Comparison of ENCODE assay signal across 7 cellular contexts in the genomic region with DNA sequence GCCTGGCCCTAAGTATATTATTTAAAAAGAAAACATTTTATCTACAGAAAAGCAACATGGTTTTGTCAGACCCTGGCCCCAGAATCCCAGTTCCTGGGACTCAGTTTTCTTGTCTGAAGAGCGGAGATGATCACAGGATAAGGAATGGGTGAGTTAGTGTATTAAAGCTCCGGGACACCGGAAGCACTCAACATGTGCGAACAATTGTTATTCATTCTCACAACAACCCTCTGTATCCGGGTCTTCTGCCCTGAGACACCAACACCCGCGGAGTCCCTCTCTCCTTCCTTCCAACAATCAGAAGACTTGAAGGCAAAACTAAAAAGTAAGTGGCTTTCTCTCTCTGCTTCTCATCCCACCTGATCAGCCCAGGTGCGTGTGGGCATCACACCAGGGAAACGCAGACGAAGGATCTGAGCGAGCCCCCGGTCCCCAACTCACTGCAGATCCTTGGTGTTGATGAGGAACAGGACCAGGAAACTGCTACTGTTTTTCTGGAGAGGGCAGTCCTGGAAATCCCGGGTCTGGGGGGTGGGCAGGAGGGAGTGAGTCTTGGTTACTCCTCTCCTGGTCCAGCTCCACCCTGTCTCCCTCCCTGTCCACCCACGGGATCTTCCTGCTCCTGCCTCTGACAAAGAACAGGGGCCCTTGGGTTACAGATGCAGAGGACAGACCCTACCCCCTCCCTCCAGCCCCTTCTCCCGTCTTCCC. TPM values are rescaled to one million over a fixed set of nuclear protein-coding genes. Genes with fewer than 3 reads are reported as not detected.
A peak's percentile ranks its signal among the peaks of the same experiment; 100 is the strongest.
DNase-seq lines count a peak whose midpoint lies in the region; ATAC-seq and TF ChIP-seq lines count a peak whose summit lies in the region.
"Had no signal": no experiment of that assay in that cellular context is flagged by ENCODE, and none has a peak within 500 bp of the region (broad histone marks: within the 10 kb centered on the region; RNA-seq: fewer than 3 reads in every experiment).

No MANE protein-coding gene starts in this region.

- H3K56ac ChIP-seq in mesendoderm (ENCODE audit: low read length), result peak overlapping the region; percentile 83

- H3K27ac Mint-ChIP-seq in Caco-2 (ENCODE audit: unreplicated experiment), result peak overlapping the region; percentile 99
- peak overlapping the region; percentile 98 for H3K27ac Mint-ChIP-seq in activated CD4-positive, alpha-beta memory T cell treated with anti-CD3 and anti-CD28 coated beads for 36 hours

- no CpG with 5 or more reads among the region's 15 CpGs for WGBS in mesendoderm (ENCODE audit: extremely low coverage, insufficient coverage, low lambda C conversion rate)

- peak overlapping the region; percentile 65 for H3K4ac ChIP-seq in mesendoderm (ENCODE audit: low read depth, low read length)

- peak overlapping the region; percentile 0 for H2BK5ac ChIP-seq in mesendoderm (ENCODE audit: low read length)

- peak overlapping the region; percentile 41 for H2AK5ac ChIP-seq in mesendoderm (ENCODE audit: low read length)

- no peak for ATAC-seq in GM19467 (IDR thresholded peaks at IDR 0.05; ENCODE audit: unreplicated experiment)

- H3K4me1 Mint-ChIP-seq in Caco-2 (ENCODE audit: low read depth, unreplicated experiment), result peaks cover 17% of the 10 kb centered on the region
- H3K4me1 Mint-ChIP-seq in activated CD4-positive, alpha-beta memory T cell treated with anti-CD3 and anti-CD28 coated beads for 36 hours (ENCODE audit: low read depth), result peaks cover 25% of the 10 kb centered on the region

- H3K27me3 ChIP-seq in Caco-2 (replicated peaks; ENCODE audit: control insufficient read depth, insufficient read depth, low read length), result no peaks in the 10 kb centered on the region
- no peaks in the 10 kb centered on the region for H3K27me3 ChIP-seq in mesendoderm (ENCODE audit: insufficient read depth, low read length, poor library complexity)

- H3K9ac ChIP-seq in mesendoderm (ENCODE audit: low read length), result peak overlapping the region; percentile 93

- no peak overlapping the region for H4K5ac ChIP-seq in mesendoderm (ENCODE audit: low read length)

- CTCF ChIA-PET in Caco-2 (lab: Charles Lee), result interaction anchor here (1.5 to 1.7 kb wide), 2 partner anchors 17 to 219 kb away, joined by 6 to 11 read pairs; no protein-coding TSS in a partner anchor
- CTCF ChIA-PET in activated CD4-positive, alpha-beta memory T cell treated with anti-CD3 and anti-CD28 coated beads for 36 hours (lab: Charles Lee), result interaction anchor here (1.1 to 7.0 kb wide), 13 partner anchors 20 to 218 kb away, joined by 3 to 106 read pairs (median 7); partner anchors contain the start of genes SH2D3A and TNFSF14

- H2BK15ac ChIP-seq in mesendoderm (replicated peaks; ENCODE audit: low read depth), result no peak overlapping the region

- H3K4me1 ChIP-seq in Caco-2, result peaks cover 17% of the 10 kb centered on the region
- peaks cover 4% of the 10 kb centered on the region for H3K4me1 ChIP-seq in mesendoderm (ENCODE audit: control insufficient read depth, low read depth, low read length)

- H3K23ac ChIP-seq in mesendoderm (ENCODE audit: low read length), result no peak overlapping the region

- H4K8ac ChIP-seq in mesendoderm (ENCODE audit: low read depth, low read length), result no peak overlapping the region

- no peaks in the 10 kb centered on the region for H3K9me3 ChIP-seq in Caco-2

- H3K4me3 Mint-ChIP-seq in Caco-2 (ENCODE audit: unreplicated experiment), result no peak overlapping the region
- peak overlapping the region; percentile 98 for H3K4me3 Mint-ChIP-seq in activated CD4-positive, alpha-beta memory T cell treated with anti-CD3 and anti-CD28 coated beads for 36 hours

- H3K27ac ChIP-seq in mesendoderm (ENCODE audit: low read depth, low read length), result peak overlapping the region; percentile 97
- H3K27ac ChIP-seq: HL-60 had no signal

- no peaks in the 10 kb centered on the region for H3K27me3 Mint-ChIP-seq in Caco-2 (ENCODE audit: insufficient read depth, unreplicated experiment)
- no peaks in the 10 kb centered on the region for H3K27me3 Mint-ChIP-seq in activated CD4-positive, alpha-beta memory T cell treated with anti-CD3 and anti-CD28 coated beads for 36 hours

- H3K9me3 Mint-ChIP-seq in Caco-2 (ENCODE audit: unreplicated experiment), result no peaks in the 10 kb centered on the region
- no peaks in the 10 kb centered on the region for H3K9me3 Mint-ChIP-seq in activated CD4-positive, alpha-beta memory T cell treated with anti-CD3 and anti-CD28 coated beads for 36 hours

- H3K4me3 ChIP-seq in Caco-2 (ENCODE audit: low read depth, low read length), result peak overlapping the region; percentile 81; the same call in 1 of the 2 replicates
- peak overlapping the region; percentile 43 for H3K4me3 ChIP-seq in mesendoderm (ENCODE audit: low read length)

- DNase-seq in Caco-2 (no peak), mesendoderm (peak; percentile 72), cerebellar cortex (ENCODE audit: low spot score) (no peak), NCI-H748 treated with DMSO at 0.1 percent for 48 hours (lab: John Stamatoyannopoulos, UW) (no peak)
- DNase-seq in activated CD4-positive, alpha-beta memory T cell treated with anti-CD3 and anti-CD28 coated beads for 36 hours, result no peak

- POLR2A ChIA-PET in Caco-2 (lab: Charles Lee), result interaction anchor here (1.7 kb wide), 1 partner anchor 17 kb away, joined by 4 read pairs; no protein-coding TSS in a partner anchor
- POLR2A ChIA-PET in activated CD4-positive, alpha-beta memory T cell treated with anti-CD3 and anti-CD28 coated beads for 36 hours (lab: Charles Lee), result interaction anchor here (1.1 to 1.9 kb wide), 2 partner anchors 66 to 94 kb away, joined by 3 to 9 read pairs; partner anchors contain the start of gene TNFSF14

- H3K4me2 ChIP-seq in mesendoderm (ENCODE audit: low read length), result peak overlapping the region; percentile 57

- TF ChIP-seq CTCF in Caco-2 (IDR thresholded peaks at IDR 0.05; ENCODE audit: insufficient read depth in 1 of 2, low read depth in 1 of 2, low read length in 1 of 2, severe bottlenecking in 1 of 2, unreplicated experiment in 1 of 2), result no peak

- peak overlapping the region; percentile 96 for H3K18ac ChIP-seq in mesendoderm (ENCODE audit: low read length)

- H3K36me3 ChIP-seq in Caco-2 (ENCODE audit: control insufficient read depth, insufficient read depth, low read length) (no peaks in the 10 kb centered on the region; the same call in 1 of the 2 replicates), mesendoderm (ENCODE audit: control insufficient read depth, insufficient read depth, low read length) (no peaks in the 10 kb centered on the region)

- BruUV-seq in Caco-2 (replicated peaks; lab: Mats Ljungman, UMichigan), result no TSS peak

- H3K79me1 ChIP-seq in mesendoderm (ENCODE audit: low read length), result peaks cover 3% of the 10 kb centered on the region

- intact Hi-C loops in Caco-2 (cut with micrococcal nuclease; ENCODE audit: unreplicated experiment), result no loop called here
- intact Hi-C loops in activated CD4-positive, alpha-beta memory T cell treated with anti-CD3 and anti-CD28 coated beads for 36 hours (cut with micrococcal nuclease), result loop anchor here (5.0 to 10.0 kb wide), 3 partner anchors 118 to 361 kb away; partner anchors contain the start of genes ALKBH7 and PSPN

- H3K79me2 ChIP-seq in mesendoderm (ENCODE audit: control insufficient read depth, insufficient read depth, low read length), result peaks cover 10% of the 10 kb centered on the region

- H2BK120ac ChIP-seq in mesendoderm (ENCODE audit: low read depth, low read length), result peak overlapping the region; percentile 7

- peaks cover 41% of the 10 kb centered on the region for H3K36me3 Mint-ChIP-seq in Caco-2 (ENCODE audit: insufficient read depth, unreplicated experiment)
- peaks cover 22% of the 10 kb centered on the region for H3K36me3 Mint-ChIP-seq in activated CD4-positive, alpha-beta memory T cell treated with anti-CD3 and anti-CD28 coated beads for 36 hours

RNA-seq across cellular contexts. Expression of gene GPR108, which starts 2.0 kb away (rescaled TPM):
- 48.9 and 53.6 TPM in 2 replicates for total RNA-seq in Caco-2 (2022)
- 10 to 100 TPM; 72.1 to 75.4 TPM for total RNA-seq in activated CD4-positive, alpha-beta memory T cell treated with anti-CD3 and anti-CD28 coated beads for 36 hours
- 41.2 TPM for polyA plus RNA-seq in mesendoderm (2013, experiment 1 of 2)
- 40.0 TPM for polyA plus RNA-seq in mesendoderm (2013, experiment 2 of 2)

RNA-seq across cellular contexts. Expression of gene TRIP10, which starts 4.1 kb away (rescaled TPM):
- 106 and 107 TPM in 2 replicates for total RNA-seq in Caco-2 (2022)
- 10 to 100 TPM; 55.9 to 56.2 TPM for total RNA-seq in activated CD4-positive, alpha-beta memory T cell treated with anti-CD3 and anti-CD28 coated beads for 36 hours
- polyA plus RNA-seq in mesendoderm (2013, experiment 1 of 2), result 135 TPM
- polyA plus RNA-seq in mesendoderm (2013, experiment 2 of 2), result 134 TPM

RNA-seq across cellular contexts. Expression of gene C3, which starts 14.9 kb away (rescaled TPM):
- 19.3 and 21.7 TPM in 2 replicates for total RNA-seq in Caco-2 (2022)
- total RNA-seq in activated CD4-positive, alpha-beta memory T cell treated with anti-CD3 and anti-CD28 coated beads for 36 hours, result 1 to 10 TPM; 1.2 to 2.4 TPM
- 5.4 TPM for polyA plus RNA-seq in mesendoderm (2013, experiment 1 of 2)
- polyA plus RNA-seq in mesendoderm (2013, experiment 2 of 2), result 4.8 TPM

RNA-seq across cellular contexts. Expression of gene SH2D3A, which starts 31.9 kb away (rescaled TPM):
- 20.5 and 24.5 TPM in 2 replicates for total RNA-seq in Caco-2 (2022)
- 10 to 100 TPM; 17.1 to 18.2 TPM for total RNA-seq in activated CD4-positive, alpha-beta memory T cell treated with anti-CD3 and anti-CD28 coated beads for 36 hours
- 39.0 TPM for polyA plus RNA-seq in mesendoderm (2013, experiment 1 of 2)
- 41.0 TPM for polyA plus RNA-seq in mesendoderm (2013, experiment 2 of 2)

RNA-seq across cellular contexts. Expression of gene VAV1, which starts 37.2 kb away (rescaled TPM):
- not detected in 2 replicates for total RNA-seq in Caco-2 (2022)
- 10 to 100 TPM; 77.9 to 84.5 TPM for total RNA-seq in activated CD4-positive, alpha-beta memory T cell treated with anti-CD3 and anti-CD28 coated beads for 36 hours
- 1.0 TPM for polyA plus RNA-seq in mesendoderm (2013, experiment 1 of 2)
- 0.92 TPM for polyA plus RNA-seq in mesendoderm (2013, experiment 2 of 2)
